11 cellular contexts compared by ENCODE assay signal in the genomic region with DNA sequence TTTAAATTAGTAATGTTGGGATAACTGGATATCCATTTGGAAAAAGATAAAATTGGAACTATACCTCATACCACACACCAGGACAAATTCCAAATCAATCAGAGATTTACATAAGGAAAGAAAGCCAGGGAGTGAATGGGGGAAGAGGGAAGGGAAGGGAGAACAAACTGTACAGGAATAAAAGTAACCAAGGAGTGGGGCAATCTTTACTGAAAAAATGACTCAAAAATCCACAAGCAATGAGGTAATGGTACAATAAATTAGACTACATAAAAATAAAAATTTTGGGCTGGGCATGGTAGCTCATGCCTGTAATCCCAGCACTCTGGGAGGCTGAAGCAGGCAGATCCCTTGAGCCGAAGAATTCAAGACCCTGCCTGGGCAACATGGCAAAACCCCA.
A peak's percentile ranks its signal among the peaks of the same experiment; 100 is the strongest.
DNase-seq lines count a peak whose midpoint lies in the region; TF ChIP-seq lines count a peak whose summit lies in the region.
"Had no signal": no experiment of that assay in that cellular context is flagged by ENCODE, and none has a peak within 500 bp of the region (broad histone marks: within the 10 kb centered on the region; RNA-seq: fewer than 3 reads in every experiment).

No MANE protein-coding gene starts in this region.

- peak overlapping the region; percentile 46 for H3K27ac Mint-ChIP-seq in chondrocyte (ENCODE audit: unreplicated experiment)

- TF ChIP-seq CTCF in chondrocyte (IDR thresholded peaks at IDR 0.05): no peak

- H3K27me3 Mint-ChIP-seq in chondrocyte (ENCODE audit: low read depth): no peaks in the 10 kb centered on the region
- H3K27me3 Mint-ChIP-seq: CD4-positive, alpha-beta memory T cell had no signal

- peaks cover 12% of the 10 kb centered on the region for H3K36me3 Mint-ChIP-seq in chondrocyte (ENCODE audit: low read depth)

- no peaks in the 10 kb centered on the region for H3K9me3 Mint-ChIP-seq in chondrocyte (ENCODE audit: low read depth)
- H3K9me3 Mint-ChIP-seq: CD4-positive, alpha-beta memory T cell had no signal

- H3K4me1 Mint-ChIP-seq in chondrocyte (ENCODE audit: low read depth): peaks cover 40% of the 10 kb centered on the region

- DNase-seq in LHCN-M2 (ENCODE audit: low read depth): peak; percentile 19
- no peak for DNase-seq in chondrocyte (ENCODE audit: low spot score)
- peak; percentile 40 for DNase-seq in fibroblast of peridontal ligament (ENCODE audit: extremely low read depth)
- DNase-seq in NOMO-1 (lab: John Stamatoyannopoulos, UW; ENCODE audit: unreplicated experiment in 2 of 2): no peak
- no peak for DNase-seq in DMS153 (lab: John Stamatoyannopoulos, UW)
- DNase-seq in nucleus accumbens (lab: John Stamatoyannopoulos, UW): no peak
- no peak for DNase-seq in NCI-H82 treated with DMSO at 0.1 percent for 48 hours (lab: John Stamatoyannopoulos, UW; ENCODE audit: unreplicated experiment)
- DNase-seq: BE2C; CD4-positive, alpha-beta memory T cell; DMS79 treated with DMSO at 0.1 percent for 48 hours; EL had no signal

- H3K4me3 Mint-ChIP-seq in chondrocyte (ENCODE audit: unreplicated experiment): no peak overlapping the region
- H3K4me3 Mint-ChIP-seq: CD4-positive, alpha-beta memory T cell had no signal

Comparison
In these comparisons a context has a peak if more than half of its experiments do, and no peak if none do; other contexts are left out.
1. DNase-seq: peak in LHCN-M2 (single experiment) and fibroblast of peridontal ligament (single experiment); none in chondrocyte (single experiment), NOMO-1 (0 of 2), DMS153 (single experiment), nucleus accumbens (0 of 56) and NCI-H82 treated with DMSO at 0.1 percent for 48 hours (single experiment).